ENCODE assay signal across 14 cellular contexts in the genomic region with DNA sequence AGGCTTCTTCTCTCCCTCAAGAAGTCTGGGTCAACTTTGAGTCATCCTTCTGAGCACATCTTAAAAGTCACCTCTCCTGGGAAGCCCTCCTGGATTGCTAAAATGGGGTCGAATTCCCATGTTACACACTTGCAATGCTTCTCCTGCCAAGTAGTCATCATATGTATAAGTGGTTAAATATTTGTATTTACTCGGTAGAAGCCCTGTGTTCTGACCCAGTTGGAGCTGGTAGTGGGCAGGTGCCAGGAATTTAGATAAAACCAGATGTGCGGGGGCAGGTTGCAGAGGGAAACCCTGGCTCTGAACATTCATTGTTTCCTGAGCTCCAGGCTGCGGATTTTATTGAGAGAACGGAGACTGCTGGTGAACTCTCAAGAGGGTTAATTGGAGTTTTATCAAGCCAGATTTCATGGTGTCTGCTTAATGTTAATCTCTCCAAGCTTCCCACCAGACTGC. TPM values are rescaled to one million over a fixed set of nuclear protein-coding genes. Genes with fewer than 3 reads are reported as not detected.
DNase-seq lines count a peak whose midpoint lies in the region; ATAC-seq, FAIRE-seq and TF ChIP-seq lines count a peak whose summit lies in the region.
"Had no signal": no experiment of that assay in that cellular context is flagged by ENCODE, and none has a peak within 500 bp of the region (broad histone marks: within the 10 kb centered on the region; RNA-seq: fewer than 3 reads in every experiment).

No MANE protein-coding gene starts in this region.

- H3K4me3 ChIP-seq in gastrocnemius medialis: no peak overlapping the region
- H3K4me3 ChIP-seq: heart right ventricle had no signal

- CTCF ChIA-PET in activated naive CD4-positive, alpha-beta T cell treated with anti-CD3 and anti-CD28 coated beads for 36 hours (lab: Charles Lee): interaction anchor here (0.6 to 12.7 kb wide), 12 partner anchors 38 to 205 kb away, joined by 3 to 402 read pairs (median 14); partner anchors contain the start of genes E2F2 and ID3

- H3K27ac Mint-ChIP-seq in activated naive CD4-positive, alpha-beta T cell treated with anti-CD3 and anti-CD28 coated beads for 36 hours: no peak overlapping the region
- H3K27ac Mint-ChIP-seq: T-helper 1 cell treated with Interleukin-12 subunit alpha and Interleukin-12 subunit beta and Interleukin-4 antibody, amounts not matched to agents 30 μg/mL and 1 μg/mL, for 36 hours had no signal

- in situ Hi-C loops in gastrocnemius medialis (cut with MboI; ENCODE audit: low sequenced_read_pairs in 4 of 4): loop anchor here (5.0 kb wide), 1 partner anchor 92 kb away; no protein-coding TSS in a partner anchor

- no peaks in the 10 kb centered on the region for H3K27me3 Mint-ChIP-seq in activated naive CD4-positive, alpha-beta T cell treated with anti-CD3 and anti-CD28 coated beads for 36 hours (ENCODE audit: low read depth)

- TF ChIP-seq POLR2A in gastrocnemius medialis (IDR thresholded peaks at IDR 0.05): no peak

- peak; percentile 58 for FAIRE-seq in endometrium (lab: Jason Lieb, UNC)

- H3K4me1 Mint-ChIP-seq in activated naive CD4-positive, alpha-beta T cell treated with anti-CD3 and anti-CD28 coated beads for 36 hours (ENCODE audit: low read depth): peaks cover 27% of the 10 kb centered on the region

- H3K9me3 Mint-ChIP-seq in activated naive CD4-positive, alpha-beta T cell treated with anti-CD3 and anti-CD28 coated beads for 36 hours: no peaks in the 10 kb centered on the region
- H3K9me3 Mint-ChIP-seq: T-helper 1 cell treated with Interleukin-12 subunit alpha and Interleukin-12 subunit beta and Interleukin-4 antibody, amounts not matched to agents 30 μg/mL and 1 μg/mL, for 36 hours had no signal

- H3K4me1 ChIP-seq in gastrocnemius medialis: peaks cover 27 to 30% of the 10 kb centered on the region in 2 donors

- ATAC-seq in gastrocnemius medialis (no peak), left colon (no peak)
- ATAC-seq: Panc1 had no signal

- no peak overlapping the region for H3K4me3 Mint-ChIP-seq in activated naive CD4-positive, alpha-beta T cell treated with anti-CD3 and anti-CD28 coated beads for 36 hours
- H3K4me3 Mint-ChIP-seq: T-helper 1 cell treated with Interleukin-12 subunit alpha and Interleukin-12 subunit beta and Interleukin-4 antibody, amounts not matched to agents 30 μg/mL and 1 μg/mL, for 36 hours had no signal

- no peak for TF ChIP-seq CTCF in gastrocnemius medialis (IDR thresholded peaks at IDR 0.05 in 4 of 5, conservative IDR thresholded peaks at IDR 0.05 in 1 of 5)

- intact Hi-C loops in gastrocnemius medialis (cut with DNase I; ENCODE audit: low total_unique reads) (no loop called here), left colon (cut with DNase I, micrococcal nuclease) (loop anchor here in 1 of 2 donors (5.0 kb wide), 1 partner anchor 97 kb away; no protein-coding TSS in a partner anchor)
- intact Hi-C loops in activated naive CD4-positive, alpha-beta T cell treated with anti-CD3 and anti-CD28 coated beads for 36 hours (cut with micrococcal nuclease): no loop called here

- no peaks in the 10 kb centered on the region for H3K36me3 Mint-ChIP-seq in activated naive CD4-positive, alpha-beta T cell treated with anti-CD3 and anti-CD28 coated beads for 36 hours (ENCODE audit: low read depth)

- peak overlapping the region in 3 of 4 donors; percentile 27 to 59 (median 39) for H3K27ac ChIP-seq in gastrocnemius medialis
- H3K27ac ChIP-seq: 22Rv1 had no signal

- DNase-seq in NCI-H2107 treated with DMSO at 0.1 percent for 48 hours (lab: John Stamatoyannopoulos, UW; ENCODE audit: unreplicated experiment): peak; percentile 23
- no peak for DNase-seq in NCI-H2107 (lab: John Stamatoyannopoulos, UW)
- peak; percentile 76 for DNase-seq in NCI-H2029 (lab: John Stamatoyannopoulos, UW)
- no peak for DNase-seq in gastrocnemius medialis
- DNase-seq in activated naive CD4-positive, alpha-beta T cell treated with anti-CD3 and anti-CD28 coated beads for 36 hours: no peak
- DNase-seq in activated CD4-positive, alpha-beta T cell treated with anti-CD3 and anti-CD28 coated beads for 48 hours: no peak
- DNase-seq in left colon: no peak
- DNase-seq: activated T-cell treated with anti-CD3 and anti-CD28 coated beads for 4 hours, NCI-H524 had no signal

- no peaks in the 10 kb centered on the region for H3K27me3 ChIP-seq in gastrocnemius medialis
- H3K27me3 ChIP-seq: heart right ventricle had no signal

- H3K36me3 ChIP-seq in gastrocnemius medialis: no peaks in the 10 kb centered on the region
- H3K36me3 ChIP-seq: heart right ventricle had no signal

- no peaks in the 10 kb centered on the region for H3K9me3 ChIP-seq in gastrocnemius medialis
- H3K9me3 ChIP-seq: heart right ventricle had no signal

RNA-seq across cellular contexts. Expression of gene RPL11, which starts 52.8 kb away (rescaled TPM):
- 100 to 1,000 TPM; 302 to 593 (median 504) TPM for total RNA-seq in gastrocnemius medialis
- total RNA-seq in activated naive CD4-positive, alpha-beta T cell treated with anti-CD3 and anti-CD28 coated beads for 36 hours: 1,000 to 10,000 TPM; 1,701 to 1,742 TPM
- 100 to 1,000 TPM; 818 to 848 TPM for total RNA-seq in left colon

Comparison
In these comparisons a context has a peak if more than half of its experiments do, and no peak if none do; other contexts are left out.
1. DNase-seq: peak in NCI-H2107 treated with DMSO at 0.1 percent for 48 hours (single experiment) and NCI-H2029 (single experiment); none in NCI-H2107 (single experiment), gastrocnemius medialis (0 of 2), activated naive CD4-positive, alpha-beta T cell treated with anti-CD3 and anti-CD28 coated beads for 36 hours (single experiment), activated CD4-positive, alpha-beta T cell treated with anti-CD3 and anti-CD28 coated beads for 48 hours (single experiment) and left colon (0 of 2).